Comparison of ENCODE assay signal across 23 cellular contexts in genomic region chr20:16404640-16405039, GRCh38.
DNase-seq lines count a peak whose midpoint lies in the region; ATAC-seq and TF ChIP-seq lines count a peak whose summit lies in the region.
"Had no signal": no experiment of that assay in that cellular context is flagged by ENCODE, and none has a peak within 500 bp of the region (broad histone marks: within the 10 kb centered on the region; RNA-seq: fewer than 3 reads in every experiment).

No MANE protein-coding gene starts in this region.

- no peak for TF ChIP-seq EP300 in esophagus muscularis mucosa (IDR thresholded peaks at IDR 0.05)

- no peaks in the 10 kb centered on the region for H3K27me3 Mint-ChIP-seq in memory B cell
- H3K27me3 Mint-ChIP-seq: CD4-positive, alpha-beta memory T cell; CD4-positive, CD25-positive, alpha-beta regulatory T cell; CD8-positive, alpha-beta memory T cell had no signal

- H3K36me3 Mint-ChIP-seq in memory B cell = peaks cover 48% of the 10 kb centered on the region

- TF ChIP-seq POLR2A in esophagus muscularis mucosa (IDR thresholded peaks at IDR 0.05; ENCODE audit: low read depth) = no peak

- peak; percentile 49 for ATAC-seq in left ventricle myocardium superior
- ATAC-seq in memory B cell (ENCODE audit: low read depth) = no peak
- ATAC-seq: GM12878 had no signal

- peak overlapping the region; percentile 38 for H3K27ac Mint-ChIP-seq in memory B cell
- H3K27ac Mint-ChIP-seq: CD14-positive monocyte; CD4-positive, alpha-beta memory T cell; CD4-positive, CD25-positive, alpha-beta regulatory T cell; CD8-positive, alpha-beta memory T cell had no signal

- 91% methylated on average over 9 of the region's 9 CpGs for WGBS in esophagus muscularis mucosa

- no peaks in the 10 kb centered on the region for H3K27me3 ChIP-seq in esophagus muscularis mucosa
- H3K27me3 ChIP-seq: BE2C, BLaER1 had no signal

- no peaks in the 10 kb centered on the region for H3K9me3 ChIP-seq in esophagus muscularis mucosa
- H3K9me3 ChIP-seq: BE2C had no signal

- TF ChIP-seq CTCF in esophagus muscularis mucosa (IDR thresholded peaks at IDR 0.05) = no peak

- H3K4me1 Mint-ChIP-seq in memory B cell = peaks cover 7% of the 10 kb centered on the region
- H3K4me1 Mint-ChIP-seq: CD4-positive, alpha-beta memory T cell; CD4-positive, CD25-positive, alpha-beta regulatory T cell; CD8-positive, alpha-beta memory T cell had no signal

- intact Hi-C loops in left ventricle myocardium superior (cut with micrococcal nuclease) = no loop called here
- intact Hi-C loops in cardiac septum (cut with DNase I) = no loop called here
- intact Hi-C loops in esophagus muscularis mucosa (cut with DNase I) = no loop called here

- DNase-seq in left ventricle myocardium superior = no peak
- DNase-seq in cardiac septum (ENCODE audit: low spot score) = no peak
- peak; percentile 68 for DNase-seq in esophagus muscularis mucosa (ENCODE audit: extremely low spot score)
- DNase-seq in memory B cell (ENCODE audit: low spot score in 2 of 2) = no peak
- DNase-seq in NCI-H345 (lab: John Stamatoyannopoulos, UW) = no peak
- no peak for DNase-seq in stimulated activated CD4-positive, alpha-beta T cell treated with anti-CD3 and anti-CD28 coated beads, Interleukin-2, amount 100 ng/mL, for 24 hours
- DNase-seq: 8988T; ACHN; BE2C; CD4-positive, alpha-beta memory T cell; CD4-positive, CD25-positive, alpha-beta regulatory T cell; CD8-positive, alpha-beta memory T cell; COR-L47; DMS 273 treated with DMSO at 0.1 percent for 48 hours; DMS153; DMS53; DMS79; DND-41; EL; GDM1 had no signal

- no peak overlapping the region for H3K4me3 Mint-ChIP-seq in memory B cell
- H3K4me3 Mint-ChIP-seq: CD14-positive monocyte; CD4-positive, alpha-beta memory T cell; CD4-positive, CD25-positive, alpha-beta regulatory T cell; CD8-positive, alpha-beta memory T cell had no signal

- H3K4me3 ChIP-seq in esophagus muscularis mucosa = no peak overlapping the region
- H3K4me3 ChIP-seq: BLaER1, GM12878 had no signal

- H3K9me3 Mint-ChIP-seq in memory B cell = no peaks in the 10 kb centered on the region
- H3K9me3 Mint-ChIP-seq: CD8-positive, alpha-beta memory T cell had no signal

- no peak overlapping the region for H3K27ac ChIP-seq in esophagus muscularis mucosa (replicated peaks in 1 of 4)
- H3K27ac ChIP-seq: BLaER1 had no signal

- H3K4me1 ChIP-seq in esophagus muscularis mucosa = no peaks in the 10 kb centered on the region
- H3K4me1 ChIP-seq: BE2C had no signal

- peaks cover 16 to 48% (median 28%) of the 10 kb centered on the region in 4 donors for H3K36me3 ChIP-seq in esophagus muscularis mucosa
- H3K36me3 ChIP-seq: BE2C had no signal
